In genomic region chr3:170180952-170181876, GRCh38 we compare ENCODE assay signal across 1 cellular context.
TF ChIP-seq lines count a peak whose summit lies in the region.

Gene PHC3 (minus strand): TSS chr3:170181733. CDS start chr3:170181715, 18 bp downstream.

TF ChIP-seq in K562, 482 proteins besides CTCF, POLR2A, EP300 and RAD21 (continued from another document and continues in another):
- TF ChIP-seq SRSF3 (IDR thresholded peaks at IDR 0.05; ENCODE audit: insufficient read depth, low read length) (0 out of 2 replicates have a peak, but pooled peaks have one; percentile 42), ZFP30 (CRISPR knock-in tag; IDR thresholded peaks at IDR 0.05; ENCODE audit: borderline replicate concordance) (no peak), GTF3C2 (IDR thresholded peaks at IDR 0.05; ENCODE audit: borderline replicate concordance, extremely low read depth, insufficient read length) (no peak), ZNF407 (IDR thresholded peaks at IDR 0.05; ENCODE audit: low read depth) (no peak), GABPB2 (CRISPR knock-in tag; conservative IDR thresholded peaks at IDR 0.05) (no peak), PTTG1 (tag; IDR thresholded peaks at IDR 0.05; ENCODE audit: low read depth) (no peak), ZBTB33 (CRISPR knock-in tag; IDR thresholded peaks at IDR 0.05) (0 out of 2 replicates have a peak, but pooled peaks have one; percentile 5), ZNF263 (CRISPR knock-in tag; IDR thresholded peaks at IDR 0.05; ENCODE audit: borderline replicate concordance) (0 out of 2 replicates have a peak, but pooled peaks have one; percentile 23), ZNF76 (CRISPR knock-in tag; IDR thresholded peaks at IDR 0.05; ENCODE audit: borderline replicate concordance) (no peak), MXI1 (IDR thresholded peaks at IDR 0.05; ENCODE audit: low read depth, low read length) (peak; percentile 9; the same call in 1 of the 2 replicates), PML (IDR thresholded peaks at IDR 0.05; ENCODE audit: low read length) (peak; percentile 46; the same call in 1 of the 2 replicates), NKRF (IDR thresholded peaks at IDR 0.05; ENCODE audit: borderline replicate concordance) (no peak), ZNF232 (CRISPR knock-in tag; IDR thresholded peaks at IDR 0.05) (peak; percentile 16; the same call in 1 of the 2 replicates), ZNF639 (CRISPR knock-in tag; conservative IDR thresholded peaks at IDR 0.05 in 1 of 2, IDR thresholded peaks at IDR 0.05 in 1 of 2) (0 out of 4 replicates have a peak, but pooled peaks of 1 of the 2 experiments have one; percentile 20), CHD1 (IDR thresholded peaks at IDR 0.05; ENCODE audit: low read length) (peak; percentile 61), YY1 (IDR thresholded peaks at IDR 0.05; ENCODE audit: borderline replicate concordance in 1 of 3, control insufficient read depth in 1 of 3, extremely low read depth in 1 of 3, insufficient read depth in 3 of 3, insufficient read length in 1 of 3, insufficient replicate concordance in 2 of 3, low read depth in 1 of 3, low read length in 2 of 3) (peak; percentile 72 to 96 (median 91)), ZNF134 (CRISPR knock-in tag; conservative IDR thresholded peaks at IDR 0.05) (no peak), RFX1 (IDR thresholded peaks at IDR 0.05) (no peak; the same call in 1 of the 2 replicates), NEUROD1 (IDR thresholded peaks at IDR 0.05; ENCODE audit: borderline replicate concordance, low read depth, low read length, partially characterized antibody) (no peak), ZNF436 (CRISPR knock-in tag; IDR thresholded peaks at IDR 0.05) (no peak), ESRRA (IDR thresholded peaks at IDR 0.05; ENCODE audit: borderline replicate concordance, low read depth) (peak; percentile 19; the same call in 1 of the 2 replicates), MAX (CRISPR knock-in tag; IDR thresholded peaks at IDR 0.05) (peak; percentile 77), KDM2B (CRISPR knock-in tag; IDR thresholded peaks at IDR 0.05) (0 out of 2 replicates have a peak, but pooled peaks have one; percentile 6), SMAD1 (IDR thresholded peaks at IDR 0.05; ENCODE audit: low read depth, low read length, partially characterized antibody) (peak; percentile 62), SAP30 (IDR thresholded peaks at IDR 0.05; ENCODE audit: borderline replicate concordance, insufficient read depth, low read depth, low read length, poor library complexity, severe bottlenecking) (peak; percentile 61), ZNF644 (tag; IDR thresholded peaks at IDR 0.05; ENCODE audit: low read depth) (no peak), TAF9B (IDR thresholded peaks at IDR 0.05; ENCODE audit: partially characterized antibody) (peak; percentile 86), POLR2AphosphoS5 (IDR thresholded peaks at IDR 0.05; ENCODE audit: control insufficient read depth, insufficient read depth, low read depth, low read length) (peak; percentile 90), MTA3 (IDR thresholded peaks at IDR 0.05; ENCODE audit: borderline replicate concordance) (peak; percentile 54; the same call in 1 of the 2 replicates), ZNF830 (CRISPR knock-in tag; IDR thresholded peaks at IDR 0.05) (no peak), SRSF9 (IDR thresholded peaks at IDR 0.05; ENCODE audit: borderline replicate concordance, low read depth, low read length) (no peak), PKNOX1 (IDR thresholded peaks at IDR 0.05) (peak; percentile 66), ZBTB7A (IDR thresholded peaks at IDR 0.05; ENCODE audit: borderline replicate concordance, control insufficient read depth, low read depth, low read length) (peak; percentile 94), RBM14 (IDR thresholded peaks at IDR 0.05; ENCODE audit: borderline replicate concordance, insufficient read depth, low read depth, low read length) (0 out of 2 replicates have a peak, but pooled peaks have one; percentile 57), VEZF1 (CRISPR knock-in tag; IDR thresholded peaks at IDR 0.05) (peak; percentile 97), RFX5 (IDR thresholded peaks at IDR 0.05; ENCODE audit: low read depth, low read length) (no peak)
